20 cellular contexts compared by ENCODE assay signal in the genomic region with DNA sequence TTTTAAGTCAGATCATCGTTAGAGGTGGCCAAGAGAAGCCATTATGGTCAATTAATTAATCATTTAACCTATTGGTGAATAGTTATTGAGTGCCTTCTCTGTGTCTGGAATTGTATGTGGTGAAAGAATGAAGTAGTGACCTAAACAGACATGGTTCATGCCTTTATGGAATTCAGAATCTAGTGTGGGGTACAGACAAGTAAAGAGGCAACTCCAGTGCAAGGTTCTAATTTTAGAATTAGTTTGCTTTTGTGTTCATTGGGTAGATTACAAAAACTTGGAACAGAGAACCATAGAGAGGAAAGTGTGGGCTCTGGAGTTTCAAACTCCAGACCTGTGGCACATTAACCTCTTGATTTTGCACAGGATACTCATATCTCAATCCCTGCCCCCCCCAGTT.
A peak's percentile ranks its signal among the peaks of the same experiment; 100 is the strongest.
DNase-seq lines count a peak whose midpoint lies in the region; ATAC-seq and TF ChIP-seq lines count a peak whose summit lies in the region.
"Had no signal": no experiment of that assay in that cellular context is flagged by ENCODE, and none has a peak within 500 bp of the region (broad histone marks: within the 10 kb centered on the region; RNA-seq: fewer than 3 reads in every experiment).

No MANE protein-coding gene starts in this region.

- no peak overlapping the region for H4K8ac ChIP-seq in mesenchymal stem cell (ENCODE audit: low read length)

- TF ChIP-seq POLR2A in heart left ventricle (IDR thresholded peaks at IDR 0.05) (no peak), esophagus muscularis mucosa (IDR thresholded peaks at IDR 0.05; ENCODE audit: low read depth) (no peak), suprapubic skin (IDR thresholded peaks at IDR 0.05) (no peak)

- H3K4me2 ChIP-seq in mesenchymal stem cell (ENCODE audit: low read length, poor library complexity, severe bottlenecking) (no peak overlapping the region), MM.1S (ENCODE audit: low read depth, low read length) (no peak overlapping the region)

- TF ChIP-seq EP300 in esophagus muscularis mucosa (IDR thresholded peaks at IDR 0.05) (no peak), suprapubic skin (IDR thresholded peaks at IDR 0.05) (no peak)

- ATAC-seq in heart left ventricle (peak; percentile 56 to 61 (median 60)), left cardiac atrium (no peak), GM19467 (IDR thresholded peaks at IDR 0.05; ENCODE audit: unreplicated experiment) (no peak)
- ATAC-seq: K562 had no signal

- H2BK15ac ChIP-seq in mesenchymal stem cell (ENCODE audit: low read depth, poor library complexity, severe bottlenecking), result no peak overlapping the region

- no peak overlapping the region for H3K14ac ChIP-seq in mesenchymal stem cell (ENCODE audit: low read length in 2 of 2)

- H3K4me3 ChIP-seq in heart left ventricle (no peak overlapping the region), esophagus muscularis mucosa (no peak overlapping the region), mesenchymal stem cell (ENCODE audit: insufficient read depth in 1 of 2, low read depth in 1 of 2, low read length in 2 of 2) (no peak overlapping the region), MM.1S (ENCODE audit: low read length) (no peak overlapping the region), suprapubic skin (no peak overlapping the region)
- H3K4me3 ChIP-seq: K562, Peyer's patch, SJSA1 had no signal

- H2BK12ac ChIP-seq in mesenchymal stem cell (ENCODE audit: low read length in 2 of 2), result no peak overlapping the region

- H4K20me1 ChIP-seq in MM.1S (ENCODE audit: insufficient read depth, low read length), result no peaks in the 10 kb centered on the region

- no peak overlapping the region for H3K9ac ChIP-seq in mesenchymal stem cell (ENCODE audit: low read length)
- H3K9ac ChIP-seq in MM.1S (ENCODE audit: low read length), result no peak overlapping the region

- H2BK120ac ChIP-seq in mesenchymal stem cell (ENCODE audit: low read depth, low read length), result no peak overlapping the region

- no peaks in the 10 kb centered on the region for H3K36me3 ChIP-seq in heart left ventricle
- H3K36me3 ChIP-seq in esophagus muscularis mucosa, result no peaks in the 10 kb centered on the region
- H3K36me3 ChIP-seq in mesenchymal stem cell (ENCODE audit: control insufficient read depth in 1 of 2, insufficient read depth in 2 of 2, low read depth in 1 of 2, low read length in 2 of 2), result no peaks in the 10 kb centered on the region
- H3K36me3 ChIP-seq in MM.1S (replicated peaks; ENCODE audit: insufficient read depth, low read length), result no peaks in the 10 kb centered on the region
- no peaks in the 10 kb centered on the region for H3K36me3 ChIP-seq in suprapubic skin
- H3K36me3 ChIP-seq: BE2C, Peyer's patch, SJSA1 had no signal

- no peak for DNase-seq in heart left ventricle
- no peak for DNase-seq in left cardiac atrium
- no peak for DNase-seq in esophagus muscularis mucosa (ENCODE audit: extremely low spot score)
- DNase-seq in mesenchymal stem cell, result no peak
- DNase-seq in MM.1S, result no peak
- DNase-seq in suprapubic skin (ENCODE audit: low spot score in 2 of 2), result no peak
- DNase-seq: BE2C, DMS79, H9, HFFc6, NCI-H1092, NCI-H1436, NCI-H187 treated with DMSO at 0.1 percent for 48 hours, NCI-H345, NCI-H524 treated with DMSO at 0.1 percent for 48 hours, NCI-H82, Peyer's patch had no signal

- no peaks in the 10 kb centered on the region for H3K79me2 ChIP-seq in MM.1S (ENCODE audit: low read length)

- H3K27me3 ChIP-seq in heart left ventricle (no peaks in the 10 kb centered on the region), esophagus muscularis mucosa (no peaks in the 10 kb centered on the region), mesenchymal stem cell (ENCODE audit: control insufficient read depth in 1 of 2, insufficient read depth in 1 of 2, low read length in 2 of 2) (no peaks in the 10 kb centered on the region), MM.1S (replicated peaks; ENCODE audit: insufficient read depth, low read length) (no peaks in the 10 kb centered on the region), suprapubic skin (no peaks in the 10 kb centered on the region)
- H3K27me3 ChIP-seq: BE2C, Peyer's patch, SJSA1 had no signal

- 43 to 52% (median 45%) methylated on average over 1 of the region's 1 CpG for WGBS in heart left ventricle, 4 donors
- WGBS in esophagus muscularis mucosa, result 72% methylated on average over 1 of the region's 1 CpG
- 93% methylated on average over 1 of the region's 1 CpG for WGBS in mesenchymal stem cell
- 70% methylated on average over 1 of the region's 1 CpG for WGBS in suprapubic skin

- no peak overlapping the region for H4K91ac ChIP-seq in mesenchymal stem cell (ENCODE audit: low read length)

- H3K4me1 ChIP-seq in heart left ventricle, result peaks cover 0 to 62% (median 16%) of the 10 kb centered on the region in 12 donors
- peaks cover 38 to 57% (median 45%) of the 10 kb centered on the region in 4 donors for H3K4me1 ChIP-seq in esophagus muscularis mucosa
- H3K4me1 ChIP-seq in mesenchymal stem cell (ENCODE audit: control insufficient read depth, insufficient read depth, low read depth, low read length), result peaks cover 1% of the 10 kb centered on the region
- no peaks in the 10 kb centered on the region for H3K4me1 ChIP-seq in MM.1S (ENCODE audit: low read length)
- no peaks in the 10 kb centered on the region for H3K4me1 ChIP-seq in suprapubic skin
- H3K4me1 ChIP-seq: Peyer's patch had no signal

- H3K79me1 ChIP-seq in mesenchymal stem cell (replicated peaks; ENCODE audit: low read length, poor library complexity, severe bottlenecking), result peaks cover 16% of the 10 kb centered on the region

- H3K18ac ChIP-seq in mesenchymal stem cell (ENCODE audit: low read depth in 1 of 2, low read length in 2 of 2), result no peak overlapping the region

- no peaks in the 10 kb centered on the region for H3K9me2 ChIP-seq in MM.1S (replicated peaks; ENCODE audit: insufficient read depth, low read length)

- H3F3A ChIP-seq in MM.1S (ENCODE audit: insufficient read depth, low read length), result no peaks in the 10 kb centered on the region

- no peak overlapping the region for H2BK5ac ChIP-seq in mesenchymal stem cell (ENCODE audit: low read depth, low read length, poor library complexity, severe bottlenecking)

- intact Hi-C loops in heart left ventricle (cut with DNase I), result loop anchor here (2.0 to 10.0 kb wide), 6 partner anchors 62 to 166 kb away; no protein-coding TSS in a partner anchor
- intact Hi-C loops in left cardiac atrium (cut with DNase I), result loop anchor here (10.0 kb wide), 2 partner anchors 162 to 172 kb away; no protein-coding TSS in a partner anchor
- intact Hi-C loops in esophagus muscularis mucosa (cut with DNase I), result loop anchor here (5.0 to 10.0 kb wide), 2 partner anchors 72 to 165 kb away; no protein-coding TSS in a partner anchor

- H3K4ac ChIP-seq in mesenchymal stem cell (ENCODE audit: low read depth in 1 of 2, low read length in 2 of 2), result no peak overlapping the region

- H2AFZ ChIP-seq in mesenchymal stem cell (ENCODE audit: low read depth, low read length), result no peak overlapping the region
- H2AFZ ChIP-seq in MM.1S (ENCODE audit: low read length), result no peak overlapping the region

- H3K9me3 ChIP-seq in heart left ventricle (no peaks in the 10 kb centered on the region), esophagus muscularis mucosa (no peaks in the 10 kb centered on the region), mesenchymal stem cell (ENCODE audit: control insufficient read depth, low read length) (no peaks in the 10 kb centered on the region), MM.1S (replicated peaks; ENCODE audit: insufficient read depth, low read length) (no peaks in the 10 kb centered on the region), suprapubic skin (no peaks in the 10 kb centered on the region)
- H3K9me3 ChIP-seq: BE2C, Peyer's patch, SJSA1 had no signal

- no peak overlapping the region for H2AK5ac ChIP-seq in mesenchymal stem cell (ENCODE audit: low read length, severe bottlenecking)

- TF ChIP-seq CTCF in heart left ventricle (IDR thresholded peaks at IDR 0.05) (no peak), esophagus muscularis mucosa (IDR thresholded peaks at IDR 0.05) (no peak), MM.1S (IDR thresholded peaks at IDR 0.05; ENCODE audit: low read length) (no peak), suprapubic skin (IDR thresholded peaks at IDR 0.05) (no peak)

- H3K23ac ChIP-seq in mesenchymal stem cell (ENCODE audit: low read length in 2 of 2), result no peak overlapping the region

- H3K27ac ChIP-seq in heart left ventricle, result peak overlapping the region in 9 of 12 donors; percentile 15 to 64 (median 44)
- peak overlapping the region in 3 of 4 donors; percentile 1 to 20 (median 11) for H3K27ac ChIP-seq in esophagus muscularis mucosa (replicated peaks in 1 of 4)
- H3K27ac ChIP-seq in mesenchymal stem cell (ENCODE audit: low read length, poor library complexity, severe bottlenecking), result peak overlapping the region; percentile 77
- no peak overlapping the region for H3K27ac ChIP-seq in MM.1S (ENCODE audit: low read length)
- no peak overlapping the region for H3K27ac ChIP-seq in suprapubic skin
- H3K27ac ChIP-seq: Peyer's patch, SJSA1 had no signal

Comparison
In these comparisons a context has a peak if more than half of its experiments do, and no peak if none do; other contexts are left out.
1. ATAC-seq: peak in heart left ventricle (4 of 4); none in left cardiac atrium (0 of 2) and GM19467 (single experiment).
2. H3K27ac ChIP-seq: peak in heart left ventricle (9 of 12), esophagus muscularis mucosa (3 of 4) and mesenchymal stem cell (single experiment); none in MM.1S (single experiment) and suprapubic skin (single experiment).